8 cellular contexts compared by ENCODE assay signal in the genomic region with DNA sequence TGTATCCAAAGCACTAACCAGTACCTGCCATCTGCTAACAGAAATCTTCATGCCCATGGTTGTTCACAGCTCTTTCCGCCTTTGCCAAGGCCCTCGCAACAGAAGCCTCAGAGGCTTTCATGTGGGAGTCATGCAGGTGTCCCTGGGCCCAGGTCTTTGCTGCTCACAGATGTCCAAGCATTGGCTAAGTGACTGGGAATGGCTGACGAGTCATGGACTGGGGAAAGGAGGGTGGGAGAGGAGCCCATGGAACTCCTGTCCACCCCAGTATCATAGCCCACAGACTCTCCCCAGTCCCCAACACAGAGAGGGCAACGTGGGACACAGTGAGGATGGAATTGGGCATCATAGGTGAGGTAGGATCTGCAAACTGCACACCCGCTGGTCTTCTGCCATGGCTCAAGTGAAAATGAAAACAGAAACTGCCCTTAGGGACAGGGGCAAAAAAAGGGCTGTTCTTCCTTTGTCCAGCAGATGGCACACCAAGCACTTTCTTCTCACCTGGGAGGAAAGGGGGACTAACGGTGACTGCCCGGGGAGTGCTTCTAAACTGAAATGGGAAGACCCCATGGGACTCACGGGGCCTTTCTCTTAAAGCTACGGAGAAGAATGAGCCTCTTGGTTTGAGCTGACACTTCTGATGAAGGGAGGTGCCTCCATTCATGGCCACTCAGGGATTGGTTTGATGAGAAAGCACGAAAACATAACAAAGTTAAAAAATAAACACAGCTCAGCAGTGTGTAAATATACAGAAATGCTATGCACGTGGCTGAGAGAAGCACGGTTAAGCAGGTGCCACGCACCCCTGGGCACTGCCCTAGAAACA. TPM values are rescaled to one million over a fixed set of nuclear protein-coding genes. Genes with fewer than 3 reads are reported as not detected.
DNase-seq lines count a peak whose midpoint lies in the region; ATAC-seq lines count a peak whose summit lies in the region.

No MANE protein-coding gene starts in this region.

- DNase-seq in CD1c-positive myeloid dendritic cell (ENCODE audit: extremely low spot score), result peak; percentile 76
- DNase-seq in NCI-H2227 (lab: John Stamatoyannopoulos, UW; ENCODE audit: unreplicated experiment), result peak; percentile 62
- DNase-seq in activated CD4-positive, alpha-beta T cell treated with anti-CD3 and anti-CD28 coated beads for 48 hours, result peak; percentile 81
- peak; percentile 77 for DNase-seq in ecto neural progenitor cell (ENCODE audit: low spot score)
- peak; percentile 74 for DNase-seq in mesenteric fat pad (ENCODE audit: low spot score)
- DNase-seq in stimulated activated CD8-positive, alpha-beta memory T cell treated with anti-CD3 and anti-CD28 coated beads, Interleukin-4, amount 100 ng/mL, for 48 hours, result peak; percentile 84

- peak; percentile 78 for ATAC-seq in GM19023 (IDR thresholded peaks at IDR 0.05; ENCODE audit: unreplicated experiment)
- ATAC-seq in HG03097 (IDR thresholded peaks at IDR 0.05; ENCODE audit: low FRiP score, unreplicated experiment), result peak; percentile 61

RNA-seq across cellular contexts. Expression of a gene that starts 11.1 kb away (rescaled TPM):
- total RNA-seq in mesenteric fat pad, result 14.8 TPM

RNA-seq across cellular contexts. Expression of a gene that starts 29.9 kb away (rescaled TPM):
- 0.32 TPM for total RNA-seq in mesenteric fat pad

RNA-seq across cellular contexts. Expression of a gene that starts 46.7 kb away (rescaled TPM):
- total RNA-seq in mesenteric fat pad, result not detected

Comparison
In these comparisons a context has a peak if more than half of its experiments do, and no peak if none do; other contexts are left out.
1. Peak in every context shown above with its lines: DNase-seq and ATAC-seq.